9 cellular contexts compared by ENCODE assay signal in the genomic region with DNA sequence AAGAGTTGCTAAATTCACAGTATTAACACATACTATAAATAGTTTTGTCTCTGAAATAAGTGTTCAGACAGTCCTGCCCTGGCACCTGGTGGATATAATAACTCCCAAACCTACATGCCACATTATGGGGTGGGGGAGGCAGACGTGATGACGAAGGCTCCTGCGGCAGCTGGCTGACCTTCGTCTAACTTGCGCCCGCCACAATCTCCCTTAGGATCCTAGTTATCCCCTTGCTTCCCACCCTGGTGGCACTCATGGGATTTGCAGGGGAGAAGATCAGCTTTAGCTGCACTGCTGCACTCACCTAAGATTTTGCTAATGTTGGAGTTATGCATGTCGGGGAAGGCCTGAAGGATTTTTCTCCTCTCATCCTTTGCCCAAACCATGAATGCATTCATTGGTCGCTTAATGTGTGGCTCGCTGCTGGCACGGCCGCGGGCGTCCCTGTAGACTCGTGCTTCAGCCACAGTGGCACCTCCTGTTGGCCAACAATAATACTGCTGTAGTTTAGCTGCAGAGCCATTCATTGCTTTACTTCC.
DNase-seq lines count a peak whose midpoint lies in the region; ATAC-seq and TF ChIP-seq lines count a peak whose summit lies in the region.
"Had no signal": no experiment of that assay in that cellular context is flagged by ENCODE, and none has a peak within 500 bp of the region (broad histone marks: within the 10 kb centered on the region; RNA-seq: fewer than 3 reads in every experiment).

No MANE protein-coding gene starts in this region.

- TF ChIP-seq POLR2A in HCT116 (IDR thresholded peaks at IDR 0.05; ENCODE audit: borderline replicate concordance, extremely low read depth, insufficient read depth, insufficient read length): no peak

- RAD21 ChIA-PET in HCT116 (lab: Charles Lee; ENCODE audit: low non-redundant PET in 1 of 2, low total read pairs in 2 of 2, uncharacterized antibody in 2 of 2, unreplicated experiment in 2 of 2): no interaction called here

- POLR2A ChIA-PET in HCT116 (lab: Charles Lee): no interaction called here

- H2AFZ ChIP-seq in HCT116 (ENCODE audit: low read depth, low read length, poor library complexity, severe bottlenecking): no peak overlapping the region

- peaks cover 4% of the 10 kb centered on the region; the same call in 1 of the 2 replicates for H3K27me3 ChIP-seq in HCT116 (ENCODE audit: insufficient read depth, low read length)

- no peaks in the 10 kb centered on the region for H4K20me1 ChIP-seq in HCT116 (ENCODE audit: insufficient read depth)

- H3K9me3 ChIP-seq in HCT116 (ENCODE audit: control insufficient read depth in 1 of 2, insufficient read depth in 1 of 2, low read depth in 1 of 2, low read length in 2 of 2): no peaks in the 10 kb centered on the region

- TF ChIP-seq CTCF in HCT116 (IDR thresholded peaks at IDR 0.05 in 2 of 3, conservative IDR thresholded peaks at IDR 0.05 in 1 of 3; ENCODE audit: borderline replicate concordance in 1 of 3, insufficient read depth in 1 of 3, low read depth in 2 of 3, low read length in 2 of 3): peak; percentile 43 to 70 (median 53); a peak in 5 of 6 replicates

- intact Hi-C loops in HCT116 (cut with micrococcal nuclease) (no loop called here), left ventricle myocardium superior (cut with micrococcal nuclease) (no loop called here), sciatic nerve (cut with DNase I) (no loop called here)

- H3K4me2 ChIP-seq in HCT116 (ENCODE audit: low read length): peak overlapping the region; percentile 60

- DNase-seq in HCT116 (ENCODE audit: low read depth, low spot score) (peak; percentile 19), UCSD-AML1 (lab: John Stamatoyannopoulos, UW; ENCODE audit: unreplicated experiment) (peak; percentile 6), left ventricle myocardium superior (peak; percentile 36), sciatic nerve (ENCODE audit: low spot score) (no peak), NCI-H2081 treated with DMSO at 0.1 percent for 48 hours (lab: John Stamatoyannopoulos, UW) (no peak)
- DNase-seq in activated T-cell treated with anti-CD3 and anti-CD28 coated beads, Interleukin-2, amount 50 U/mL, for 1 hour: no peak
- DNase-seq: activated naive CD4-positive, alpha-beta T cell treated with anti-CD3 and anti-CD28 coated beads, Interleukin-2, amount 10 ng/mL, durations not matched to agents 7 days and 5 days had no signal

- no peaks in the 10 kb centered on the region for H3K9me2 ChIP-seq in HCT116 (ENCODE audit: insufficient read depth)

- no peaks in the 10 kb centered on the region for H3K36me3 ChIP-seq in HCT116 (ENCODE audit: control insufficient read depth in 1 of 2, insufficient read depth in 2 of 2, low read length in 2 of 2)

- BruUV-seq in HCT116 (replicated peaks; lab: Mats Ljungman, UMichigan): no TSS peak

- ATAC-seq in HCT116: peak; percentile 93
- ATAC-seq in left ventricle myocardium superior: peak; percentile 89
- peak; percentile 23 for ATAC-seq in sciatic nerve
- no peak for ATAC-seq in GM18873 (IDR thresholded peaks at IDR 0.05; ENCODE audit: low FRiP score, unreplicated experiment)

- H3K9ac ChIP-seq in HCT116 (ENCODE audit: low read length): no peak overlapping the region

- TF ChIP-seq RAD21 in HCT116 (IDR thresholded peaks at IDR 0.05; ENCODE audit: low read depth): peak; percentile 21; the same call in 1 of the 2 replicates

- 0 out of 4 replicates have a peak, but pooled peaks cover 0 to 4% of the 10 kb centered on the region in 2 experiments for H3K4me1 ChIP-seq in HCT116 (ENCODE audit: control insufficient read depth in 1 of 2, insufficient read depth in 2 of 2, low read length in 2 of 2)

- no peak overlapping the region for H3K27ac ChIP-seq in HCT116 (ENCODE audit: low read depth, low read length)
- H3K27ac ChIP-seq: epithelial cell of prostate had no signal

- no peaks in the 10 kb centered on the region for H3K79me2 ChIP-seq in HCT116 (ENCODE audit: insufficient read depth, low read length)

- CTCF ChIA-PET in HCT116 (lab: Charles Lee): interaction anchor here (0.6 to 2.0 kb wide), 10 partner anchors 9 to 137 kb away, joined by 3 to 11 read pairs (median 6); no protein-coding TSS in a partner anchor

- 0 out of 4 replicates have a peak overlapping the region, but pooled peaks of 1 of the 2 experiments have one; percentile 7 for H3K4me3 ChIP-seq in HCT116 (replicated peaks in 1 of 2; ENCODE audit: low read depth in 1 of 2, low read length in 2 of 2)

TF ChIP-seq in HCT116, 20 proteins besides CTCF, POLR2A, EP300 and RAD21:
- TF ChIP-seq CBX3 (IDR thresholded peaks at IDR 0.05; ENCODE audit: low read depth) (0 out of 2 replicates have a peak, but pooled peaks have one; percentile 19), YY1 (IDR thresholded peaks at IDR 0.05; ENCODE audit: extremely low read depth, insufficient replicate concordance, low read depth, low read length) (no peak)

Comparison
In these comparisons a context has a peak if more than half of its experiments do, and no peak if none do; other contexts are left out.
1. DNase-seq: peak in HCT116 (single experiment), UCSD-AML1 (single experiment) and left ventricle myocardium superior (single experiment); none in sciatic nerve (single experiment), activated T-cell treated with anti-CD3 and anti-CD28 coated beads, Interleukin-2, amount 50 U/mL, for 1 hour (single experiment) and NCI-H2081 treated with DMSO at 0.1 percent for 48 hours (single experiment).